3 cellular contexts compared by ENCODE assay signal in genomic region chr2:38243186-38243890, GRCh38.
TF ChIP-seq lines count a peak whose summit lies in the region.

No MANE protein-coding gene starts in this region.

TF ChIP-seq in IMR-90, 13 proteins besides CTCF, POLR2A, EP300 and RAD21:
- no peak for TF ChIP-seq NFE2L2 (IDR thresholded peaks at IDR 0.05; ENCODE audit: low read depth, low read length)
- peak; percentile 51 for TF ChIP-seq MAFK (IDR thresholded peaks at IDR 0.05; ENCODE audit: low read depth, low read length)

TF ChIP-seq in K562, 482 proteins besides CTCF, POLR2A, EP300 and RAD21:
- TF ChIP-seq ZNF780A (CRISPR knock-in tag; IDR thresholded peaks at IDR 0.05) (no peak), CHD7 (IDR thresholded peaks at IDR 0.05; ENCODE audit: low read depth, low read length) (no peak), IRF2 (CRISPR knock-in tag; IDR thresholded peaks at IDR 0.05) (no peak), ZNF316 (IDR thresholded peaks at IDR 0.05) (peak; percentile 8; the same call in 1 of the 2 replicates)

TF ChIP-seq in SK-N-SH, 30 proteins besides CTCF, POLR2A, EP300 and RAD21:
- TF ChIP-seq TAF1 (IDR thresholded peaks at IDR 0.05; ENCODE audit: borderline replicate concordance, low read depth, low read length) = no peak
- no peak for TF ChIP-seq GATA2 (CRISPR knock-in tag; IDR thresholded peaks at IDR 0.05)
- no peak for TF ChIP-seq POLR2AphosphoS5 (IDR thresholded peaks at IDR 0.05; ENCODE audit: low read depth, low read length)
- TF ChIP-seq USF1 (IDR thresholded peaks at IDR 0.05; ENCODE audit: borderline replicate concordance, low read depth) = no peak
- no peak for TF ChIP-seq PBX3 (IDR thresholded peaks at IDR 0.05)
- TF ChIP-seq JUND (IDR thresholded peaks at IDR 0.05) = no peak
- no peak for TF ChIP-seq RXRA (IDR thresholded peaks at IDR 0.05; ENCODE audit: borderline replicate concordance, low read depth)
- TF ChIP-seq CHD2 (IDR thresholded peaks at IDR 0.05; ENCODE audit: low read length, partially characterized antibody) = no peak
- no peak for TF ChIP-seq TCF12 (IDR thresholded peaks at IDR 0.05)
- TF ChIP-seq RFX5 (IDR thresholded peaks at IDR 0.05; ENCODE audit: low read length) = no peak
- no peak for TF ChIP-seq FOXJ3 (CRISPR knock-in tag; IDR thresholded peaks at IDR 0.05)
- no peak for TF ChIP-seq TEAD4 (IDR thresholded peaks at IDR 0.05; ENCODE audit: borderline replicate concordance, insufficient read depth)
- TF ChIP-seq SMC3 (IDR thresholded peaks at IDR 0.05; ENCODE audit: low read depth, low read length) = no peak
- no peak for TF ChIP-seq GABPA (IDR thresholded peaks at IDR 0.05; ENCODE audit: low read depth)
- no peak for TF ChIP-seq USF2 (IDR thresholded peaks at IDR 0.05; ENCODE audit: borderline replicate concordance, low read depth, low read length)
- TF ChIP-seq YY1 (IDR thresholded peaks at IDR 0.05; ENCODE audit: low read depth) = no peak
- TF ChIP-seq MEF2A (IDR thresholded peaks at IDR 0.05; ENCODE audit: borderline replicate concordance, low read depth) = no peak
- no peak for TF ChIP-seq NRF1 (IDR thresholded peaks at IDR 0.05; ENCODE audit: low read depth, low read length)
- TF ChIP-seq REST (IDR thresholded peaks at IDR 0.05; ENCODE audit: low read depth, low read length) = no peak
- no peak for TF ChIP-seq MXI1 (IDR thresholded peaks at IDR 0.05; ENCODE audit: low read depth, low read length)
